15 cellular contexts compared by ENCODE assay signal in genomic region chr13:99227331-99227900, GRCh38. TPM values are rescaled to one million over a fixed set of nuclear protein-coding genes. Genes with fewer than 3 reads are reported as not detected.
DNase-seq lines count a peak whose midpoint lies in the region; ATAC-seq and TF ChIP-seq lines count a peak whose summit lies in the region.
"Had no signal": no experiment of that assay in that cellular context is flagged by ENCODE, and none has a peak within 500 bp of the region (broad histone marks: within the 10 kb centered on the region; RNA-seq: fewer than 3 reads in every experiment).

No MANE protein-coding gene starts in this region.

- H3K27ac ChIP-seq in neutrophil (peak overlapping the region; percentile 62), substantia nigra (ENCODE audit: low read depth, low read length, poor library complexity, severe bottlenecking) (no peak overlapping the region)

- H3K9me3 ChIP-seq in neutrophil: no peaks in the 10 kb centered on the region
- H3K9me3 ChIP-seq: Caco-2, Peyer's patch had no signal

- peak overlapping the region; percentile 44 for H3K4me3 Mint-ChIP-seq in T-helper 2 cell treated with Interferon-gamma antibody and Interleukin-4, amounts not matched to agents 5 μg/mL and 100 μg/mL, for 36 hours
- peak overlapping the region; percentile 52 for H3K4me3 Mint-ChIP-seq in HFFc6
- no peak overlapping the region for H3K4me3 Mint-ChIP-seq in activated CD8-positive, alpha-beta T cell treated with anti-CD3 and anti-CD28 coated beads, Interleukin-2, amount 10 ng/mL, durations not matched to agents 7 days and 5 days

- TF ChIP-seq CTCF in HFFc6 (IDR thresholded peaks at IDR 0.05) (no peak), neutrophil (IDR thresholded peaks at IDR 0.05) (no peak)

- POLR2A ChIA-PET in activated CD8-positive, alpha-beta T cell treated with anti-CD3 and anti-CD28 coated beads, Interleukin-2, amount 10 ng/mL, durations not matched to agents 7 days and 5 days (lab: Charles Lee): interaction anchor here (0.9 to 2.3 kb wide), 3 partner anchors 8 to 27 kb away, joined by 3 to 11 read pairs (median 3); partner anchors contain the start of gene UBAC2

- no peaks in the 10 kb centered on the region for H3K27me3 Mint-ChIP-seq in T-helper 2 cell treated with Interferon-gamma antibody and Interleukin-4, amounts not matched to agents 5 μg/mL and 100 μg/mL, for 36 hours (ENCODE audit: low read depth)
- H3K27me3 Mint-ChIP-seq in HFFc6 (ENCODE audit: insufficient read depth): no peaks in the 10 kb centered on the region
- H3K27me3 Mint-ChIP-seq in activated CD8-positive, alpha-beta T cell treated with anti-CD3 and anti-CD28 coated beads, Interleukin-2, amount 10 ng/mL, durations not matched to agents 7 days and 5 days (ENCODE audit: low read depth): no peaks in the 10 kb centered on the region

- no peaks in the 10 kb centered on the region for H3K27me3 ChIP-seq in neutrophil
- H3K27me3 ChIP-seq: Peyer's patch had no signal

- H3K27ac Mint-ChIP-seq in T-helper 2 cell treated with Interferon-gamma antibody and Interleukin-4, amounts not matched to agents 5 μg/mL and 100 μg/mL, for 36 hours: peak overlapping the region; percentile 79
- peak overlapping the region; percentile 72 for H3K27ac Mint-ChIP-seq in HFFc6
- H3K27ac Mint-ChIP-seq in activated CD8-positive, alpha-beta T cell treated with anti-CD3 and anti-CD28 coated beads, Interleukin-2, amount 10 ng/mL, durations not matched to agents 7 days and 5 days: peak overlapping the region; percentile 54

- no peak for ATAC-seq in activated CD8-positive, alpha-beta T cell treated with anti-CD3 and anti-CD28 coated beads, Interleukin-2, amount 10 ng/mL, durations not matched to agents 7 days and 5 days

- H3K36me3 Mint-ChIP-seq in T-helper 2 cell treated with Interferon-gamma antibody and Interleukin-4, amounts not matched to agents 5 μg/mL and 100 μg/mL, for 36 hours (ENCODE audit: low read depth): peaks cover 33% of the 10 kb centered on the region
- peaks cover 16% of the 10 kb centered on the region for H3K36me3 Mint-ChIP-seq in HFFc6 (ENCODE audit: low read depth)
- peaks cover 48% of the 10 kb centered on the region for H3K36me3 Mint-ChIP-seq in activated CD8-positive, alpha-beta T cell treated with anti-CD3 and anti-CD28 coated beads, Interleukin-2, amount 10 ng/mL, durations not matched to agents 7 days and 5 days (ENCODE audit: low read depth)

- H3K9me3 Mint-ChIP-seq in T-helper 2 cell treated with Interferon-gamma antibody and Interleukin-4, amounts not matched to agents 5 μg/mL and 100 μg/mL, for 36 hours: peaks cover 11% of the 10 kb centered on the region
- H3K9me3 Mint-ChIP-seq in HFFc6: no peaks in the 10 kb centered on the region
- no peaks in the 10 kb centered on the region for H3K9me3 Mint-ChIP-seq in activated CD8-positive, alpha-beta T cell treated with anti-CD3 and anti-CD28 coated beads, Interleukin-2, amount 10 ng/mL, durations not matched to agents 7 days and 5 days (ENCODE audit: insufficient read depth)

- no peaks in the 10 kb centered on the region for H3K36me3 ChIP-seq in neutrophil
- H3K36me3 ChIP-seq: Peyer's patch had no signal

- peaks cover 69% of the 10 kb centered on the region for H3K4me1 Mint-ChIP-seq in T-helper 2 cell treated with Interferon-gamma antibody and Interleukin-4, amounts not matched to agents 5 μg/mL and 100 μg/mL, for 36 hours (ENCODE audit: low read depth)
- H3K4me1 Mint-ChIP-seq in HFFc6 (ENCODE audit: low read depth): peaks cover 69% of the 10 kb centered on the region
- H3K4me1 Mint-ChIP-seq in activated CD8-positive, alpha-beta T cell treated with anti-CD3 and anti-CD28 coated beads, Interleukin-2, amount 10 ng/mL, durations not matched to agents 7 days and 5 days (ENCODE audit: low read depth): peaks cover 78% of the 10 kb centered on the region

- no peak for DNase-seq in T-helper 2 cell treated with Interferon-gamma antibody and Interleukin-4, amounts not matched to agents 5 μg/mL and 100 μg/mL, for 36 hours (ENCODE audit: low spot score)
- DNase-seq in T-helper 2 cell (no peak), HFFc6 (peak; percentile 3), substantia nigra (lab: John Stamatoyannopoulos, UW) (no peak), foreskin melanocyte (no peak)
- DNase-seq in activated CD8-positive, alpha-beta T cell treated with anti-CD3 and anti-CD28 coated beads, Interleukin-2, amount 10 ng/mL, durations not matched to agents 7 days and 5 days: no peak
- no peak for DNase-seq in central memory CD4-positive, alpha-beta T cell
- DNase-seq: 8988T; activated CD4-positive, alpha-beta T cell treated with anti-CD3 and anti-CD28 coated beads, Interleukin-2, amount 50 U/mL, for 1 hour; Caco-2; NCI-H1436 treated with DMSO at 0.1 percent for 48 hours; NCI-H510A; Peyer's patch had no signal

- peaks cover 53 to 63% of the 10 kb centered on the region in 2 experiments for H3K4me1 ChIP-seq in neutrophil (ENCODE audit: control insufficient read depth in 1 of 2, insufficient read depth in 1 of 2, low read depth in 1 of 2, low read length in 1 of 2)
- H3K4me1 ChIP-seq: Caco-2 had no signal

- no peak overlapping the region for H3K4me3 ChIP-seq in neutrophil (ENCODE audit: low read depth in 1 of 2, low read length in 1 of 2)
- H3K4me3 ChIP-seq: Peyer's patch had no signal

- CTCF ChIA-PET in activated CD8-positive, alpha-beta T cell treated with anti-CD3 and anti-CD28 coated beads, Interleukin-2, amount 10 ng/mL, durations not matched to agents 7 days and 5 days (lab: Charles Lee): interaction anchor here (0.7 to 1.2 kb wide), 8 partner anchors 10 to 1292 kb away, joined by 3 to 5 read pairs (median 3); partner anchors contain the start of genes GPR18 and UBAC2

RNA-seq across cellular contexts. Expression of gene UBAC2, which starts 26.8 kb away (rescaled TPM):
- total RNA-seq in HFFc6 (2021; fragmentation: NEBNext Ultra II Directional; extraction: Animal tissue kit (Norgen Biotek cat#: 25700)): 10 to 100 TPM; 38.8 to 53.5 (median 46.4) TPM
- total RNA-seq in activated CD8-positive, alpha-beta T cell treated with anti-CD3 and anti-CD28 coated beads, Interleukin-2, amount 10 ng/mL, durations not matched to agents 7 days and 5 days: 10 to 100 TPM; 67.4 to 71.2 TPM

RNA-seq across cellular contexts. Expression of gene GPR18, which starts 30.8 kb away (rescaled TPM):
- not detected for total RNA-seq in HFFc6 (2021; fragmentation: NEBNext Ultra II Directional; extraction: Animal tissue kit (Norgen Biotek cat#: 25700))
- 10 to 100 TPM; 16.2 to 16.6 TPM for total RNA-seq in activated CD8-positive, alpha-beta T cell treated with anti-CD3 and anti-CD28 coated beads, Interleukin-2, amount 10 ng/mL, durations not matched to agents 7 days and 5 days
- total RNA-seq: Caco-2, lower leg skin had no signal

Comparison
In these comparisons a context has a peak if more than half of its experiments do, and no peak if none do; other contexts are left out.
1. RNA of gene GPR18, which starts 30.8 kb away (total RNA-seq): 16.2 to 16.6 TPM in activated CD8-positive, alpha-beta T cell treated with anti-CD3 and anti-CD28 coated beads, Interleukin-2, amount 10 ng/mL, durations not matched to agents 7 days and 5 days; not detected in HFFc6; every median in the first group is over 10 times any median in the second.
2. Peak in every context shown above with its lines, with median percentiles within 50 percentile points of each other: H3K27ac Mint-ChIP-seq.